Comparison of ENCODE assay signal across 1 cellular context in the genomic region with DNA sequence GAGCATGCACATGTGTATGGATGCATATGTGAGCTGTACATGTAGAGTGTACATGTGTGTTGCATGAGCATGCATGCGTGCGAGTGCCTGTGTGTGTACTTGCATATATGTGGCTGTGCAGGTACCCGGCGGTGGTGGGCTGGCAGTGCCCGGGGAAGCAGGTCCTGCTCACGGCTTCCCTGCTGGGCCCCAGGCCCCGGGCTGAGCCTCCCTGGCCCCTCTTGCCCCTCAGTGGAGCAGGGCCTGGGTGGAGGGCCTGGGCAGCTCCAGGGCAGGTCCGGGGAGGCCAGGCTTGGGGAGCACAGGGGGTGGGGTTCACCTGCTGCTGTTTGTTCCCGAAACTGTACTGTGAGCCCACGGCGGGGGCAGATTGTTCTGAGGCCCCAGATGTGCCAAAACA.
TF ChIP-seq lines count a peak whose summit lies in the region.

No MANE protein-coding gene starts in this region.

TF ChIP-seq in H1, 55 proteins besides CTCF, POLR2A, EP300 and RAD21:
- TF ChIP-seq BCL11A (IDR thresholded peaks at IDR 0.05; ENCODE audit: low read depth in 2 of 2, low read length in 2 of 2) (no peak), FOSL1 (IDR thresholded peaks at IDR 0.05; ENCODE audit: insufficient read depth, low read depth, low read length) (no peak), SIRT6 (IDR thresholded peaks at IDR 0.05; ENCODE audit: low read length) (no peak), HDAC2 (IDR thresholded peaks at IDR 0.05; ENCODE audit: borderline replicate concordance in 1 of 2, low read depth in 2 of 2, low read length in 2 of 2) (no peak), TAF7 (optimal IDR thresholded peaks at IDR 0.05; ENCODE audit: borderline replicate concordance, low read depth, low read length) (no peak), CHD1 (IDR thresholded peaks at IDR 0.05; ENCODE audit: low read depth, low read length) (no peak)
